Comparison of ENCODE assay signal across 11 cellular contexts in the genomic region with DNA sequence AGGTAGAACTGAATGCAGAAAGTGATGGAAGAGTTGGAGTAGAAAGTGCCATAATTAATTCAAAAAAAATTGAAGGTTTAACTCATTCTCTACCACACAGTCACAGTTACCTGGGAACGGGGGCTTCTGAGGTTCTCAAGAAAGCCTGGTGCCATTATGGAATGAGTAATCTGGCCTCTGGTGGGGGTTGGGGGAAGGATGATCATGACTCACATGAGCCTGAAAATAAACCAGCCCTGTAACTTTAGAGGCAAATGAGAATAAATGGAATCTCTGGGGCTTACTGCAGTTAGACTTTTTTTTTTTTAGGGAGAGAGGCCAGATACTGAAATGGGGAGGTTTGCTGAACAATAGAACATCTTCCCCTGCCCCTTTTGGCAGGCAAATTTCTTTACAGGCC. TPM values are rescaled to one million over a fixed set of nuclear protein-coding genes. Genes with fewer than 3 reads are reported as not detected.
A peak's percentile ranks its signal among the peaks of the same experiment; 100 is the strongest.
DNase-seq lines count a peak whose midpoint lies in the region; ATAC-seq and TF ChIP-seq lines count a peak whose summit lies in the region.
"Had no signal": no experiment of that assay in that cellular context is flagged by ENCODE, and none has a peak within 500 bp of the region (broad histone marks: within the 10 kb centered on the region; RNA-seq: fewer than 3 reads in every experiment).

No MANE protein-coding gene starts in this region.

- intact Hi-C loops in IMR-90 (cut with micrococcal nuclease), result loop anchor here (5.0 to 10.0 kb wide), 3 partner anchors 38 to 524 kb away; a partner anchor contains a TSS
- intact Hi-C loops in CD4-positive, alpha-beta T cell (cut with DNase I, micrococcal nuclease), result no loop called here

- H3K36me3 ChIP-seq in BLaER1, result 0 out of 2 replicates have a peak, but pooled peaks cover 18% of the 10 kb centered on the region
- H3K36me3 ChIP-seq in IMR-90 (ENCODE audit: control insufficient read depth, insufficient read depth, low read length), result no peaks in the 10 kb centered on the region
- no peaks in the 10 kb centered on the region for H3K36me3 ChIP-seq in upper lobe of left lung

- H3K27ac ChIP-seq in BLaER1 (0 out of 2 replicates have a peak overlapping the region, but pooled peaks have one; percentile 15), IMR-90 (ENCODE audit: insufficient read depth, low read length) (peak overlapping the region; percentile 67; the same call in 1 of the 2 replicates), upper lobe of left lung (no peak overlapping the region)
- no peak overlapping the region for H3K27ac ChIP-seq in CD4-positive, alpha-beta T cell (ENCODE audit: low read depth, low read length)

- TF ChIP-seq CTCF in IMR-90 (conservative IDR thresholded peaks at IDR 0.05; ENCODE audit: low read depth, low read length), result no peak
- no peak for TF ChIP-seq CTCF in chondrocyte (IDR thresholded peaks at IDR 0.05)
- no peak for TF ChIP-seq CTCF in osteocyte (IDR thresholded peaks at IDR 0.05)
- TF ChIP-seq CTCF in CD4-positive, alpha-beta T cell (IDR thresholded peaks at IDR 0.05), result no peak
- TF ChIP-seq CTCF in upper lobe of left lung (IDR thresholded peaks at IDR 0.05), result no peak

- H3K27me3 ChIP-seq in BLaER1 (no peaks in the 10 kb centered on the region), IMR-90 (ENCODE audit: control insufficient read depth, insufficient read depth, low read length) (no peaks in the 10 kb centered on the region), upper lobe of left lung (no peaks in the 10 kb centered on the region)
- H3K27me3 ChIP-seq in CD4-positive, alpha-beta T cell (ENCODE audit: control insufficient read depth, insufficient read depth, low read length), result no peaks in the 10 kb centered on the region

- H3K36me3 Mint-ChIP-seq in chondrocyte (ENCODE audit: low read depth), result no peaks in the 10 kb centered on the region
- peaks cover 10% of the 10 kb centered on the region for H3K36me3 Mint-ChIP-seq in osteocyte (ENCODE audit: unreplicated experiment)
- H3K36me3 Mint-ChIP-seq in CD4-positive, alpha-beta T cell (ENCODE audit: low read depth), result no peaks in the 10 kb centered on the region

- H3K14ac ChIP-seq in IMR-90 (replicated peaks; ENCODE audit: low read depth, low read length), result peak overlapping the region; percentile 64

- peak overlapping the region; percentile 97; the same call in 2 of the 3 replicates for H2BK15ac ChIP-seq in IMR-90 (ENCODE audit: low read depth, low read length)

- H2AFZ ChIP-seq in IMR-90 (replicated peaks; ENCODE audit: low read length, poor library complexity), result peak overlapping the region; percentile 19

- peak overlapping the region; percentile 71 for H2BK5ac ChIP-seq in IMR-90 (ENCODE audit: low read depth, low read length, poor library complexity, severe bottlenecking)

- CTCF ChIA-PET in IMR-90 (lab: Yijun Ruan, JAX), result no interaction called here
- CTCF ChIA-PET in CD4-positive, alpha-beta T cell (lab: Charles Lee), result no interaction called here

- 0 out of 2 replicates have a peak, but pooled peaks have one; percentile 15 for TF ChIP-seq RAD21 in IMR-90 (IDR thresholded peaks at IDR 0.05; ENCODE audit: low read length)

- no TSS peak for BruUV-seq in IMR-90 (replicated peaks; lab: Mats Ljungman, UMichigan)

- no peak overlapping the region for H2AK9ac ChIP-seq in IMR-90 (replicated peaks; ENCODE audit: low read depth, low read length, poor library complexity)

- TF ChIP-seq POLR2A in IMR-90 (IDR thresholded peaks at IDR 0.05; ENCODE audit: low read depth, low read length) (no peak), upper lobe of left lung (IDR thresholded peaks at IDR 0.05) (no peak)

- H4K5ac ChIP-seq in IMR-90 (ENCODE audit: low read depth, low read length), result peak overlapping the region; percentile 89

- peak overlapping the region; percentile 90 for H3K4ac ChIP-seq in IMR-90 (ENCODE audit: low read depth, low read length)

- H3K4me3 Mint-ChIP-seq in chondrocyte (ENCODE audit: unreplicated experiment) (peak overlapping the region; percentile 25), osteocyte (ENCODE audit: unreplicated experiment) (peak overlapping the region; percentile 35)
- no peak overlapping the region for H3K4me3 Mint-ChIP-seq in CD4-positive, alpha-beta T cell

- H3K4me1 ChIP-seq in BLaER1 (peaks cover 61% of the 10 kb centered on the region), IMR-90 (ENCODE audit: control insufficient read depth, insufficient read depth, low read length) (peaks cover 14% of the 10 kb centered on the region), upper lobe of left lung (peaks cover 0 to 7% (median 2%) of the 10 kb centered on the region in 4 donors)

- H3K9me3 ChIP-seq in BLaER1 (no peaks in the 10 kb centered on the region), IMR-90 (ENCODE audit: control insufficient read depth, insufficient read depth, low read length) (no peaks in the 10 kb centered on the region), upper lobe of left lung (no peaks in the 10 kb centered on the region)
- no peaks in the 10 kb centered on the region for H3K9me3 ChIP-seq in CD4-positive, alpha-beta T cell (ENCODE audit: control insufficient read depth, low read length)

- H3K4me3 ChIP-seq in BLaER1 (no peak overlapping the region), IMR-90 (ENCODE audit: insufficient read depth, low read depth, low read length) (no peak overlapping the region), upper lobe of left lung (no peak overlapping the region)

- H3K4me2 ChIP-seq in BLaER1, result peak overlapping the region; percentile 18
- peak overlapping the region; percentile 40 for H3K4me2 ChIP-seq in IMR-90 (ENCODE audit: low read depth, low read length)

- in situ Hi-C loops in IMR-90 (cut with MboI; ENCODE audit: low sequenced_read_pairs), result no loop called here

- H3K27me3 Mint-ChIP-seq in chondrocyte (ENCODE audit: low read depth) (no peaks in the 10 kb centered on the region), osteocyte (ENCODE audit: unreplicated experiment) (no peaks in the 10 kb centered on the region)
- H3K27me3 Mint-ChIP-seq in CD4-positive, alpha-beta T cell, result peaks cover 4% of the 10 kb centered on the region

- peak overlapping the region; percentile 97 for H2BK20ac ChIP-seq in IMR-90 (ENCODE audit: low read depth, low read length)

- H4K8ac ChIP-seq in IMR-90 (ENCODE audit: low read depth in 2 of 2, low read length in 2 of 2), result peak overlapping the region; percentile 31 to 75; a peak in 2 of 4 replicates

- H3K23ac ChIP-seq in IMR-90 (ENCODE audit: low read depth, low read length), result peak overlapping the region; percentile 90; the same call in 1 of the 2 replicates

- ATAC-seq in IMR-90 (ENCODE audit: low read depth), result peak; percentile 90
- no peak for ATAC-seq in CD4-positive, alpha-beta T cell (ENCODE audit: poor library complexity)
- ATAC-seq in upper lobe of left lung (ENCODE audit: low FRiP score in 2 of 2), result no peak
- ATAC-seq in GM21515 (IDR thresholded peaks at IDR 0.05; ENCODE audit: unreplicated experiment), result no peak

- dilution Hi-C loops in IMR-90 (cut with HindIII; ENCODE audit: low sequenced_read_pairs, unreplicated experiment), result no loop called here

- peaks cover 0 to 12% of the 10 kb centered on the region in 2 experiments; a peak in 1 of 4 replicates for H3K79me1 ChIP-seq in IMR-90 (ENCODE audit: low read depth in 1 of 2, low read length in 2 of 2)

- peak overlapping the region; percentile 90 for H3K27ac Mint-ChIP-seq in chondrocyte (ENCODE audit: unreplicated experiment)
- peak overlapping the region; percentile 66 for H3K27ac Mint-ChIP-seq in osteocyte (ENCODE audit: unreplicated experiment)
- no peak overlapping the region for H3K27ac Mint-ChIP-seq in CD4-positive, alpha-beta T cell

- WGBS in IMR-90 (ENCODE audit: extremely low coverage in 2 of 2, insufficient read length in 1 of 2), 2 experiments, result no CpG with 5 or more reads among the region's 1 CpG
- WGBS in upper lobe of left lung, 2 donors, result 77 to 97% methylated on average over 1 of the region's 1 CpG

- H3K4me1 Mint-ChIP-seq in chondrocyte (ENCODE audit: low read depth), result peaks cover 34% of the 10 kb centered on the region
- peaks cover 33% of the 10 kb centered on the region for H3K4me1 Mint-ChIP-seq in osteocyte (ENCODE audit: unreplicated experiment)
- H3K4me1 Mint-ChIP-seq in CD4-positive, alpha-beta T cell (ENCODE audit: low read depth), result no peaks in the 10 kb centered on the region

- peak overlapping the region; percentile 93 for H3K18ac ChIP-seq in IMR-90 (ENCODE audit: low read depth, low read length)

- H3K9ac ChIP-seq in BLaER1 (no peak overlapping the region), IMR-90 (ENCODE audit: low read depth, low read length) (0 out of 2 replicates have a peak overlapping the region, but pooled peaks have one; percentile 24)

- no peaks in the 10 kb centered on the region for H4K20me1 ChIP-seq in BLaER1
- no peaks in the 10 kb centered on the region for H4K20me1 ChIP-seq in IMR-90 (ENCODE audit: insufficient read depth, low read length)

- H4K91ac ChIP-seq in IMR-90 (ENCODE audit: insufficient read depth, low read depth, low read length), result peak overlapping the region; percentile 84

- POLR2A ChIA-PET in IMR-90 (lab: Charles Lee; ENCODE audit: unreplicated experiment), result no interaction called here
- POLR2A ChIA-PET in CD4-positive, alpha-beta T cell (lab: Charles Lee), result no interaction called here

- TF ChIP-seq EP300 in upper lobe of left lung (IDR thresholded peaks at IDR 0.05), result no peak

- H3K9me1 ChIP-seq in IMR-90 (ENCODE audit: insufficient read depth, low read length), result peaks cover 15% of the 10 kb centered on the region

- H2AK5ac ChIP-seq in IMR-90 (ENCODE audit: low read depth, low read length), result peak overlapping the region; percentile 98; the same call in 1 of the 2 replicates

- 0 out of 2 replicates have a peak overlapping the region, but pooled peaks have one; percentile 46 for H3K56ac ChIP-seq in IMR-90 (ENCODE audit: extremely low read depth, insufficient read depth, low read length)

- H2BK120ac ChIP-seq in IMR-90 (ENCODE audit: low read depth, low read length), result peak overlapping the region; percentile 96

- no peaks in the 10 kb centered on the region for H3K9me3 Mint-ChIP-seq in chondrocyte (ENCODE audit: low read depth)
- no peaks in the 10 kb centered on the region for H3K9me3 Mint-ChIP-seq in osteocyte (ENCODE audit: unreplicated experiment)
- H3K9me3 Mint-ChIP-seq in CD4-positive, alpha-beta T cell, result no peaks in the 10 kb centered on the region

- DNase-seq in IMR-90, result peak; percentile 94
- DNase-seq in chondrocyte (ENCODE audit: low spot score), result no peak
- DNase-seq in osteocyte (ENCODE audit: extremely low spot score, unreplicated experiment), result no peak
- DNase-seq in CD4-positive, alpha-beta T cell, result no peak
- DNase-seq in upper lobe of left lung, result no peak
- no peak for DNase-seq in globus pallidus (ENCODE audit: low spot score)
- DNase-seq: NCI-H2029 treated with DMSO at 0.1 percent for 48 hours, SHP77 treated with DMSO at 0.1 percent for 48 hours, small intestine had no signal

RNA-seq across cellular contexts. Expression of a gene that starts 55.3 kb away (rescaled TPM):
- total RNA-seq in IMR-90 (2012; rRNA removed) (0.28 and 0.36 TPM in 2 replicates), chondrocyte (4.2 to 22.9 TPM (median 22.3 TPM) in 3 replicates), osteocyte (3.4 and 4.5 TPM in 2 replicates), upper lobe of left lung (100 to 1,000 TPM; 109 to 484 (median 200) TPM)
- 5.8 and 7.3 TPM in 2 replicates for polyA plus RNA-seq in IMR-90 (2012; rRNA removed)
- 10.8 and 29.1 TPM in 2 replicates for polyA plus RNA-seq in IMR-90 (2012; cell fraction: cytosol; rRNA removed)
- 3.0 and 6.1 TPM in 2 replicates for polyA plus RNA-seq in IMR-90 (2012; cell fraction: nucleus; rRNA removed; ENCODE audit: low replicate concordance)
- not detected for total RNA-seq in CD4-positive, alpha-beta T cell

Comparison
In these comparisons a context has a peak if more than half of its experiments do, and no peak if none do; other contexts are left out.
1. H3K27ac ChIP-seq: peak in BLaER1 (single experiment) and IMR-90 (single experiment); none in CD4-positive, alpha-beta T cell (single experiment) and upper lobe of left lung (0 of 4).